Comparison of ENCODE assay signal across 1 cellular context in the genomic region with DNA sequence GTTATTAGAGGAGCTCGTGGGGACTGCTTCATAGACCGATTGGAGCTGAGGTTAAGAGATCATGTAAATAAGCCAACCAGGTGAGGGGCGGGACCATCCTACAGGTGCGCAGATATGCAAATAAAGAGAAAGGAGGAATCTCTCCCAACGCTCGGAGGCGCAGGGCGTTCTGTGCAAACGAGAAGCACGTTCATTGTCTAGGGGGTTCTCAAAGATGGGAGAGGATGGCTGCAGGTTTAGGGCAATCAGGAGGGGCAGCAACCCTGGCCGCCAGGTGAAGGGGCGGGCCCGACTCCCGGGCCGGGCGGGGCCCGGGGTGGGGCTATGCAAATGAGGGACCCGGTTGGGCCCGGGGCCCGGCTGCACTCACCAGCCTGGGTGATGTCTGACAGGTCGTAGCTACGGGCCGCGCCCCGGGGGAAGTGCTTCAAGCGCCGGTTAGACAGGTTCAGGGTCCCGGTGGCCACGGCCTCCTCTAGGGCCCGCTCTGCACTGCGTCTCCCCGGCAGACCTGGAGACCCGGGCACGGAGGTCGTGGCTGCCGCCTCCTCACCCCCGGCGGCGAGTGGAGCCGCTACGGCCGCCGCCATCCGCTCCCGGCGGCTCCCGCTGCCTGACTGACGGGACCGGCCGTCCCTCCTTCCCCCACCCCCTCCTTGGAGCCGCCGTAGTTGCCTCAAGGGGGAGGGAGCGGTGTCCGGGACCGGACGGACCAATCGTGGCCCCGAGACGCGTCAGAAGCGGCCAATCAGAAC.
TF ChIP-seq lines count a peak whose summit lies in the region.

A gene with protein sequence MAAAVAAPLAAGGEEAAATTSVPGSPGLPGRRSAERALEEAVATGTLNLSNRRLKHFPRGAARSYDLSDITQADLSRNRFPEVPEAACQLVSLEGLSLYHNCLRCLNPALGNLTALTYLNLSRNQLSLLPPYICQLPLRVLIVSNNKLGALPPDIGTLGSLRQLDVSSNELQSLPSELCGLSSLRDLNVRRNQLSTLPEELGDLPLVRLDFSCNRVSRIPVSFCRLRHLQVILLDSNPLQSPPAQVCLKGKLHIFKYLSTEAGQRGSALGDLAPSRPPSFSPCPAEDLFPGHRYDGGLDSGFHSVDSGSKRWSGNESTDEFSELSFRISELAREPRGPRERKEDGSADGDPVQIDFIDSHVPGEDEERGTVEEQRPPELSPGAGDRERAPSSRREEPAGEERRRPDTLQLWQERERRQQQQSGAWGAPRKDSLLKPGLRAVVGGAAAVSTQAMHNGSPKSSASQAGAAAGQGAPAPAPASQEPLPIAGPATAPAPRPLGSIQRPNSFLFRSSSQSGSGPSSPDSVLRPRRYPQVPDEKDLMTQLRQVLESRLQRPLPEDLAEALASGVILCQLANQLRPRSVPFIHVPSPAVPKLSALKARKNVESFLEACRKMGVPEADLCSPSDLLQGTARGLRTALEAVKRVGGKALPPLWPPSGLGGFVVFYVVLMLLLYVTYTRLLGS (minus strand): TSS at position 619 of the 755 bp plus-strand sequence. CDS start 29 bp downstream, at position 590.

TF ChIP-seq in K562, 482 proteins besides CTCF, POLR2A, EP300 and RAD21 (continued from another document and continues in another):
- TF ChIP-seq ZNF79 (CRISPR knock-in tag; IDR thresholded peaks at IDR 0.05; ENCODE audit: low read depth) (no peak), BRCA1 (IDR thresholded peaks at IDR 0.05) (no peak), BRCA1 (CRISPR knock-in tag; IDR thresholded peaks at IDR 0.05) (no peak), ZNF77 (CRISPR knock-in tag; IDR thresholded peaks at IDR 0.05) (no peak), DIDO1 (tag; IDR thresholded peaks at IDR 0.05; ENCODE audit: low read depth) (no peak), SIRT6 (IDR thresholded peaks at IDR 0.05; ENCODE audit: low read depth, low read length) (no peak), SP2 (IDR thresholded peaks at IDR 0.05; ENCODE audit: extremely low read depth, low read depth, low read length, poor library complexity, severe bottlenecking) (no peak), KDM4B (IDR thresholded peaks at IDR 0.05; ENCODE audit: borderline replicate concordance in 2 of 2, low read depth in 1 of 2) (peak in 1 of 2 experiments; percentile 89; a peak in 2 of 4 replicates), PTTG1 (tag; IDR thresholded peaks at IDR 0.05; ENCODE audit: low read depth) (no peak), ZNF347 (CRISPR knock-in tag; IDR thresholded peaks at IDR 0.05; ENCODE audit: low read depth) (no peak), ZNF121 (CRISPR knock-in tag; conservative IDR thresholded peaks at IDR 0.05) (no peak), MEF2A (IDR thresholded peaks at IDR 0.05; ENCODE audit: control insufficient read depth, low read depth, low read length) (no peak), ZNF699 (CRISPR knock-in tag; IDR thresholded peaks at IDR 0.05; ENCODE audit: insufficient replicate concordance) (no peak), ZKSCAN1 (IDR thresholded peaks at IDR 0.05; ENCODE audit: low read depth, low read length) (peak; percentile 45; the same call in 1 of the 2 replicates), MEF2D (tag; conservative IDR thresholded peaks at IDR 0.05; ENCODE audit: low read depth) (no peak), FOXP1 (CRISPR knock-in tag; IDR thresholded peaks at IDR 0.05) (peak; percentile 78), JUNB (CRISPR knock-in tag; conservative IDR thresholded peaks at IDR 0.05) (0 out of 2 replicates have a peak, but pooled peaks have one; percentile 7), POLR2H (tag; IDR thresholded peaks at IDR 0.05; ENCODE audit: low read depth) (peak; percentile 95), ZNF175 (CRISPR knock-in tag; IDR thresholded peaks at IDR 0.05; ENCODE audit: low read depth) (no peak), PHB2 (IDR thresholded peaks at IDR 0.05; ENCODE audit: low read depth) (no peak), EZH2 (IDR thresholded peaks at IDR 0.05; ENCODE audit: borderline replicate concordance, low read depth, low read length) (no peak), NFRKB (IDR thresholded peaks at IDR 0.05; ENCODE audit: low read depth) (peak; percentile 26; the same call in 1 of the 2 replicates), ZNF134 (CRISPR knock-in tag; conservative IDR thresholded peaks at IDR 0.05) (no peak), RBM15 (IDR thresholded peaks at IDR 0.05; ENCODE audit: insufficient read depth, low read length) (no peak), ILF3 (IDR thresholded peaks at IDR 0.05; ENCODE audit: borderline replicate concordance) (no peak; the same call in 1 of the 2 replicates), MYBL2 (IDR thresholded peaks at IDR 0.05; ENCODE audit: low read depth) (peak; percentile 86; the same call in 1 of the 2 replicates), MYBL2 (CRISPR knock-in tag; IDR thresholded peaks at IDR 0.05; ENCODE audit: borderline replicate concordance) (no peak), SMARCC2 (IDR thresholded peaks at IDR 0.05; ENCODE audit: low read depth) (no peak), RBFOX2 (IDR thresholded peaks at IDR 0.05; ENCODE audit: low read depth, low read length) (peak; percentile 99), PCBP1 (IDR thresholded peaks at IDR 0.05; ENCODE audit: low read depth, low read length, poor library complexity, severe bottlenecking) (peak; percentile 99), XRCC3 (IDR thresholded peaks at IDR 0.05) (no peak), ILK (tag; IDR thresholded peaks at IDR 0.05; ENCODE audit: borderline replicate concordance, low read depth) (no peak), RCOR1 (IDR thresholded peaks at IDR 0.05; ENCODE audit: borderline replicate concordance in 1 of 2, low read depth in 2 of 2, low read length in 2 of 2) (peak in 1 of 2 experiments; percentile 21; a peak in 1 of 4 replicates), BCL6 (CRISPR knock-in tag; IDR thresholded peaks at IDR 0.05) (no peak), BACH1 (tag; IDR thresholded peaks at IDR 0.05) (no peak), IRF2 (CRISPR knock-in tag; IDR thresholded peaks at IDR 0.05) (no peak), TGIF2 (CRISPR knock-in tag; IDR thresholded peaks at IDR 0.05) (no peak), ZNF431 (CRISPR knock-in tag; IDR thresholded peaks at IDR 0.05) (no peak), ZNF507 (tag; conservative IDR thresholded peaks at IDR 0.05) (no peak), TFAM (CRISPR knock-in tag; conservative IDR thresholded peaks at IDR 0.05) (no peak), ZC3H8 (IDR thresholded peaks at IDR 0.05) (no peak)
- TF ChIP-seq, protein P1, sequence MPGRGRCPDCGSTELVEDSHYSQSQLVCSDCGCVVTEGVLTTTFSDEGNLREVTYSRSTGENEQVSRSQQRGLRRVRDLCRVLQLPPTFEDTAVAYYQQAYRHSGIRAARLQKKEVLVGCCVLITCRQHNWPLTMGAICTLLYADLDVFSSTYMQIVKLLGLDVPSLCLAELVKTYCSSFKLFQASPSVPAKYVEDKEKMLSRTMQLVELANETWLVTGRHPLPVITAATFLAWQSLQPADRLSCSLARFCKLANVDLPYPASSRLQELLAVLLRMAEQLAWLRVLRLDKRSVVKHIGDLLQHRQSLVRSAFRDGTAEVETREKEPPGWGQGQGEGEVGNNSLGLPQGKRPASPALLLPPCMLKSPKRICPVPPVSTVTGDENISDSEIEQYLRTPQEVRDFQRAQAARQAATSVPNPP (IDR thresholded peaks at IDR 0.05; ENCODE audit: borderline replicate concordance, insufficient read depth, insufficient read length), result no peak
- TF ChIP-seq, protein P2, sequence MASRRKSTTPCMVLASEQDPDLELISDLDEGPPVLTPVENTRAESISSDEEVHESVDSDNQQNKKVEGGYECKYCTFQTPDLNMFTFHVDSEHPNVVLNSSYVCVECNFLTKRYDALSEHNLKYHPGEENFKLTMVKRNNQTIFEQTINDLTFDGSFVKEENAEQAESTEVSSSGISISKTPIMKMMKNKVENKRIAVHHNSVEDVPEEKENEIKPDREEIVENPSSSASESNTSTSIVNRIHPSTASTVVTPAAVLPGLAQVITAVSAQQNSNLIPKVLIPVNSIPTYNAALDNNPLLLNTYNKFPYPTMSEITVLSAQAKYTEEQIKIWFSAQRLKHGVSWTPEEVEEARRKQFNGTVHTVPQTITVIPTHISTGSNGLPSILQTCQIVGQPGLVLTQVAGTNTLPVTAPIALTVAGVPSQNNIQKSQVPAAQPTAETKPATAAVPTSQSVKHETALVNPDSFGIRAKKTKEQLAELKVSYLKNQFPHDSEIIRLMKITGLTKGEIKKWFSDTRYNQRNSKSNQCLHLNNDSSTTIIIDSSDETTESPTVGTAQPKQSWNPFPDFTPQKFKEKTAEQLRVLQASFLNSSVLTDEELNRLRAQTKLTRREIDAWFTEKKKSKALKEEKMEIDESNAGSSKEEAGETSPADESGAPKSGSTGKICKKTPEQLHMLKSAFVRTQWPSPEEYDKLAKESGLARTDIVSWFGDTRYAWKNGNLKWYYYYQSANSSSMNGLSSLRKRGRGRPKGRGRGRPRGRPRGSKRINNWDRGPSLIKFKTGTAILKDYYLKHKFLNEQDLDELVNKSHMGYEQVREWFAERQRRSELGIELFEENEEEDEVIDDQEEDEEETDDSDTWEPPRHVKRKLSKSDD (conservative IDR thresholded peaks at IDR 0.05; ENCODE audit: low read length), result no peak
- TF ChIP-seq, protein P3, sequence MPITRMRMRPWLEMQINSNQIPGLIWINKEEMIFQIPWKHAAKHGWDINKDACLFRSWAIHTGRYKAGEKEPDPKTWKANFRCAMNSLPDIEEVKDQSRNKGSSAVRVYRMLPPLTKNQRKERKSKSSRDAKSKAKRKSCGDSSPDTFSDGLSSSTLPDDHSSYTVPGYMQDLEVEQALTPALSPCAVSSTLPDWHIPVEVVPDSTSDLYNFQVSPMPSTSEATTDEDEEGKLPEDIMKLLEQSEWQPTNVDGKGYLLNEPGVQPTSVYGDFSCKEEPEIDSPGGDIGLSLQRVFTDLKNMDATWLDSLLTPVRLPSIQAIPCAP (CRISPR knock-in tag; IDR thresholded peaks at IDR 0.05; ENCODE audit: borderline replicate concordance), result 0 out of 2 replicates have a peak, but pooled peaks have one; percentile 49
- TF ChIP-seq, protein P4, sequence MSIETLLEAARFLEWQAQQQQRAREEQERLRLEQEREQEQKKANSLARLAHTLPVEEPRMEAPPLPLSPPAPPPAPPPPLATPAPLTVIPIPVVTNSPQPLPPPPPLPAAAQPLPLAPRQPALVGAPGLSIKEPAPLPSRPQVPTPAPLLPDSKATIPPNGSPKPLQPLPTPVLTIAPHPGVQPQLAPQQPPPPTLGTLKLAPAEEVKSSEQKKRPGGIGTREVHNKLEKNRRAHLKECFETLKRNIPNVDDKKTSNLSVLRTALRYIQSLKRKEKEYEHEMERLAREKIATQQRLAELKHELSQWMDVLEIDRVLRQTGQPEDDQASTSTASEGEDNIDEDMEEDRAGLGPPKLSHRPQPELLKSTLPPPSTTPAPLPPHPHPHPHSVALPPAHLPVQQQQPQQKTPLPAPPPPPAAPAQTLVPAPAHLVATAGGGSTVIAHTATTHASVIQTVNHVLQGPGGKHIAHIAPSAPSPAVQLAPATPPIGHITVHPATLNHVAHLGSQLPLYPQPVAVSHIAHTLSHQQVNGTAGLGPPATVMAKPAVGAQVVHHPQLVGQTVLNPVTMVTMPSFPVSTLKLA (conservative IDR thresholded peaks at IDR 0.05), result peak; percentile 54 to 85; a peak in 3 of 4 replicates
- TF ChIP-seq, protein P5, sequence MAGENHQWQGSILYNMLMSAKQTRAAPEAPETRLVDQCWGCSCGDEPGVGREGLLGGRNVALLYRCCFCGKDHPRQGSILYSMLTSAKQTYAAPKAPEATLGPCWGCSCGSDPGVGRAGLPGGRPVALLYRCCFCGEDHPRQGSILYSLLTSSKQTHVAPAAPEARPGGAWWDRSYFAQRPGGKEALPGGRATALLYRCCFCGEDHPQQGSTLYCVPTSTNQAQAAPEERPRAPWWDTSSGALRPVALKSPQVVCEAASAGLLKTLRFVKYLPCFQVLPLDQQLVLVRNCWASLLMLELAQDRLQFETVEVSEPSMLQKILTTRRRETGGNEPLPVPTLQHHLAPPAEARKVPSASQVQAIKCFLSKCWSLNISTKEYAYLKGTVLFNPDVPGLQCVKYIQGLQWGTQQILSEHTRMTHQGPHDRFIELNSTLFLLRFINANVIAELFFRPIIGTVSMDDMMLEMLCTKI (IDR thresholded peaks at IDR 0.05; ENCODE audit: partially characterized antibody), result no peak
- TF ChIP-seq, protein P6, sequence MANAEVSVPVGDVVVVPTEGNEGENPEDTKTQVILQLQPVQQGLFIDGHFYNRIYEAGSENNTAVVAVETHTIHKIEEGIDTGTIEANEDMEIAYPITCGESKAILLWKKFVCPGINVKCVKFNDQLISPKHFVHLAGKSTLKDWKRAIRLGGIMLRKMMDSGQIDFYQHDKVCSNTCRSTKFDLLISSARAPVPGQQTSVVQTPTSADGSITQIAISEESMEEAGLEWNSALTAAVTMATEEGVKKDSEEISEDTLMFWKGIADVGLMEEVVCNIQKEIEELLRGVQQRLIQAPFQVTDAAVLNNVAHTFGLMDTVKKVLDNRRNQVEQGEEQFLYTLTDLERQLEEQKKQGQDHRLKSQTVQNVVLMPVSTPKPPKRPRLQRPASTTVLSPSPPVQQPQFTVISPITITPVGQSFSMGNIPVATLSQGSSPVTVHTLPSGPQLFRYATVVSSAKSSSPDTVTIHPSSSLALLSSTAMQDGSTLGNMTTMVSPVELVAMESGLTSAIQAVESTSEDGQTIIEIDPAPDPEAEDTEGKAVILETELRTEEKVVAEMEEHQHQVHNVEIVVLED (CRISPR knock-in tag; IDR thresholded peaks at IDR 0.05), result peak; percentile 35; the same call in 1 of the 2 replicates
- TF ChIP-seq, protein P7, sequence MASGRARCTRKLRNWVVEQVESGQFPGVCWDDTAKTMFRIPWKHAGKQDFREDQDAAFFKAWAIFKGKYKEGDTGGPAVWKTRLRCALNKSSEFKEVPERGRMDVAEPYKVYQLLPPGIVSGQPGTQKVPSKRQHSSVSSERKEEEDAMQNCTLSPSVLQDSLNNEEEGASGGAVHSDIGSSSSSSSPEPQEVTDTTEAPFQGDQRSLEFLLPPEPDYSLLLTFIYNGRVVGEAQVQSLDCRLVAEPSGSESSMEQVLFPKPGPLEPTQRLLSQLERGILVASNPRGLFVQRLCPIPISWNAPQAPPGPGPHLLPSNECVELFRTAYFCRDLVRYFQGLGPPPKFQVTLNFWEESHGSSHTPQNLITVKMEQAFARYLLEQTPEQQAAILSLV (tag; IDR thresholded peaks at IDR 0.05), result no peak
- TF ChIP-seq, protein P8, sequence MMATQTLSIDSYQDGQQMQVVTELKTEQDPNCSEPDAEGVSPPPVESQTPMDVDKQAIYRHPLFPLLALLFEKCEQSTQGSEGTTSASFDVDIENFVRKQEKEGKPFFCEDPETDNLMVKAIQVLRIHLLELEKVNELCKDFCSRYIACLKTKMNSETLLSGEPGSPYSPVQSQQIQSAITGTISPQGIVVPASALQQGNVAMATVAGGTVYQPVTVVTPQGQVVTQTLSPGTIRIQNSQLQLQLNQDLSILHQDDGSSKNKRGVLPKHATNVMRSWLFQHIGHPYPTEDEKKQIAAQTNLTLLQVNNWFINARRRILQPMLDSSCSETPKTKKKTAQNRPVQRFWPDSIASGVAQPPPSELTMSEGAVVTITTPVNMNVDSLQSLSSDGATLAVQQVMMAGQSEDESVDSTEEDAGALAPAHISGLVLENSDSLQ (IDR thresholded peaks at IDR 0.05), result no peak
- TF ChIP-seq, protein P9, sequence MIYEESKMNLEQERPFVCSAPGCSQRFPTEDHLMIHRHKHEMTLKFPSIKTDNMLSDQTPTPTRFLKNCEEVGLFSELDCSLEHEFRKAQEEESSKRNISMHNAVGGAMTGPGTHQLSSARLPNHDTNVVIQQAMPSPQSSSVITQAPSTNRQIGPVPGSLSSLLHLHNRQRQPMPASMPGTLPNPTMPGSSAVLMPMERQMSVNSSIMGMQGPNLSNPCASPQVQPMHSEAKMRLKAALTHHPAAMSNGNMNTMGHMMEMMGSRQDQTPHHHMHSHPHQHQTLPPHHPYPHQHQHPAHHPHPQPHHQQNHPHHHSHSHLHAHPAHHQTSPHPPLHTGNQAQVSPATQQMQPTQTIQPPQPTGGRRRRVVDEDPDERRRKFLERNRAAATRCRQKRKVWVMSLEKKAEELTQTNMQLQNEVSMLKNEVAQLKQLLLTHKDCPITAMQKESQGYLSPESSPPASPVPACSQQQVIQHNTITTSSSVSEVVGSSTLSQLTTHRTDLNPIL (CRISPR knock-in tag; IDR thresholded peaks at IDR 0.05), result no peak
